Comparison of ENCODE assay signal across 37 cellular contexts in genomic region chr11:114019574-114019973, GRCh38. TPM values are rescaled to one million over a fixed set of nuclear protein-coding genes. Genes with fewer than 3 reads are reported as not detected.
"Had no signal": no experiment of that assay in that cellular context is flagged by ENCODE, and none has a peak within 500 bp of the region (broad histone marks: within the 10 kb centered on the region; RNA-seq: fewer than 3 reads in every experiment).

No MANE protein-coding gene starts in this region.

- H3K4me3 Mint-ChIP-seq: activated B cell treated with CpG ODN at 0.5 μM for 24 hours; activated CD4-positive, alpha-beta memory T cell treated with anti-CD3 and anti-CD28 coated beads, Interleukin-2, amount 10 ng/mL, durations not matched to agents 7 days and 5 days; activated CD4-positive, alpha-beta T cell treated with anti-CD3 and anti-CD28 coated beads for 36 hours; activated CD4-positive, alpha-beta T cell treated with anti-CD3 and anti-CD28 coated beads, Interleukin-2, amount 10 ng/mL, durations not matched to agents 7 days and 5 days; activated CD8-positive, alpha-beta memory T cell treated with anti-CD3 and anti-CD28 coated beads, Interleukin-2, amount 10 ng/mL, durations not matched to agents 7 days and 5 days; activated CD8-positive, alpha-beta T cell treated with anti-CD3 and anti-CD28 coated beads, Interleukin-2, amount 10 ng/mL, durations not matched to agents 7 days and 5 days; activated naive CD4-positive, alpha-beta T cell treated with anti-CD3 and anti-CD28 coated beads, Interleukin-2, amount 10 ng/mL, durations not matched to agents 7 days and 5 days; activated naive CD4-positive, alpha-beta T cell treated with anti-CD3 and anti-CD28 coated beads, Interleukin-2, amount 50 U/mL, for 24 hours; activated naive CD8-positive, alpha-beta T cell; activated naive CD8-positive, alpha-beta T cell treated with anti-CD3 and anti-CD28 coated beads, Interleukin-2, amount 10 ng/mL, durations not matched to agents 7 days and 5 days; activated naive CD8-positive, alpha-beta T cell treated with anti-CD3 and anti-CD28 coated beads, Interleukin-2, amount 50 U/mL, for 24 hours; activated T-cell treated with anti-CD3 and anti-CD28 coated beads, Interleukin-2, amount 50 U/mL, for 24 hours; brain; T-helper 1 cell treated with Interleukin-12 subunit alpha and Interleukin-12 subunit beta and Interleukin-4 antibody, amounts not matched to agents 30 μg/mL and 1 μg/mL, for 36 hours; T-helper 2 cell treated with Interferon-gamma antibody and Interleukin-4, amounts not matched to agents 5 μg/mL and 100 μg/mL, for 36 hours had no signal

- ATAC-seq: activated CD4-positive, alpha-beta T cell treated with anti-CD3 and anti-CD28 coated beads for 36 hours; activated CD4-positive, CD25-positive, alpha-beta regulatory T cell treated with anti-CD3 and anti-CD28 coated beads, Interleukin-2, amount 50 U/mL, for 24 hours; activated CD8-positive, alpha-beta memory T cell treated with anti-CD3 and anti-CD28 coated beads, Interleukin-2, amount 10 ng/mL, durations not matched to agents 7 days and 5 days; activated CD8-positive, alpha-beta T cell treated with anti-CD3 and anti-CD28 coated beads, Interleukin-2, amount 10 ng/mL, durations not matched to agents 7 days and 5 days; activated naive CD8-positive, alpha-beta T cell treated with anti-CD3 and anti-CD28 coated beads, Interleukin-2, amount 50 U/mL, for 24 hours had no signal

- H3K36me3 ChIP-seq: ascending aorta, cardiac muscle cell had no signal

- H3K9me3 ChIP-seq: ascending aorta had no signal

- H3K4me1 ChIP-seq: ascending aorta had no signal

- H3K27ac Mint-ChIP-seq: activated B cell treated with CpG ODN at 0.5 μM for 24 hours; activated CD4-positive, alpha-beta memory T cell treated with anti-CD3 and anti-CD28 coated beads, Interleukin-2, amount 10 ng/mL, durations not matched to agents 7 days and 5 days; activated CD4-positive, alpha-beta T cell treated with anti-CD3 and anti-CD28 coated beads for 36 hours; activated CD4-positive, alpha-beta T cell treated with anti-CD3 and anti-CD28 coated beads, Interleukin-2, amount 10 ng/mL, durations not matched to agents 7 days and 5 days; activated CD8-positive, alpha-beta memory T cell treated with anti-CD3 and anti-CD28 coated beads, Interleukin-2, amount 10 ng/mL, durations not matched to agents 7 days and 5 days; activated CD8-positive, alpha-beta T cell treated with anti-CD3 and anti-CD28 coated beads, Interleukin-2, amount 10 ng/mL, durations not matched to agents 7 days and 5 days; activated naive CD4-positive, alpha-beta T cell treated with anti-CD3 and anti-CD28 coated beads, Interleukin-2, amount 10 ng/mL, durations not matched to agents 7 days and 5 days; activated naive CD4-positive, alpha-beta T cell treated with anti-CD3 and anti-CD28 coated beads, Interleukin-2, amount 50 U/mL, for 24 hours; activated naive CD8-positive, alpha-beta T cell; activated naive CD8-positive, alpha-beta T cell treated with anti-CD3 and anti-CD28 coated beads, Interleukin-2, amount 10 ng/mL, durations not matched to agents 7 days and 5 days; activated naive CD8-positive, alpha-beta T cell treated with anti-CD3 and anti-CD28 coated beads, Interleukin-2, amount 50 U/mL, for 24 hours; activated T-cell treated with anti-CD3 and anti-CD28 coated beads, Interleukin-2, amount 50 U/mL, for 24 hours; activated T-helper 2 cell treated with anti-CD3 and anti-CD28 coated beads, Interferon-gamma antibody, Interleukin-2, Interleukin-4, amounts not matched to agents 10 μg/mL and 5 μg/mL and 100 μg/mL, durations not matched to agents 14 hours and 24 hours and 36 hours; brain; T-helper 1 cell treated with Interleukin-12 subunit alpha and Interleukin-12 subunit beta and Interleukin-4 antibody, amounts not matched to agents 30 μg/mL and 1 μg/mL, for 36 hours; T-helper 2 cell treated with Interferon-gamma antibody and Interleukin-4, amounts not matched to agents 5 μg/mL and 100 μg/mL, for 36 hours had no signal

- H3K27ac ChIP-seq: ascending aorta, cardiac muscle cell, VCaP had no signal

- H3K9me3 Mint-ChIP-seq: activated B cell treated with CpG ODN at 0.5 μM for 24 hours; activated CD4-positive, alpha-beta memory T cell treated with anti-CD3 and anti-CD28 coated beads, Interleukin-2, amount 10 ng/mL, durations not matched to agents 7 days and 5 days; activated CD4-positive, alpha-beta T cell treated with anti-CD3 and anti-CD28 coated beads, Interleukin-2, amount 10 ng/mL, durations not matched to agents 7 days and 5 days; activated naive CD4-positive, alpha-beta T cell treated with anti-CD3 and anti-CD28 coated beads, Interleukin-2, amount 10 ng/mL, durations not matched to agents 7 days and 5 days; activated naive CD4-positive, alpha-beta T cell treated with anti-CD3 and anti-CD28 coated beads, Interleukin-2, amount 50 U/mL, for 24 hours; activated naive CD8-positive, alpha-beta T cell treated with anti-CD3 and anti-CD28 coated beads, Interleukin-2, amount 10 ng/mL, durations not matched to agents 7 days and 5 days; activated naive CD8-positive, alpha-beta T cell treated with anti-CD3 and anti-CD28 coated beads, Interleukin-2, amount 50 U/mL, for 24 hours; activated T-cell treated with anti-CD3 and anti-CD28 coated beads, Interleukin-2, amount 50 U/mL, for 24 hours; activated T-helper 2 cell treated with anti-CD3 and anti-CD28 coated beads, Interferon-gamma antibody, Interleukin-2, Interleukin-4, amounts not matched to agents 10 μg/mL and 5 μg/mL and 100 μg/mL, durations not matched to agents 14 hours and 24 hours and 36 hours; brain; T-helper 1 cell treated with Interleukin-12 subunit alpha and Interleukin-12 subunit beta and Interleukin-4 antibody, amounts not matched to agents 30 μg/mL and 1 μg/mL, for 36 hours; T-helper 2 cell treated with Interferon-gamma antibody and Interleukin-4, amounts not matched to agents 5 μg/mL and 100 μg/mL, for 36 hours had no signal

- H3K4me3 ChIP-seq: ascending aorta, cardiac muscle cell had no signal

- H3K27me3 Mint-ChIP-seq: activated B cell treated with CpG ODN at 0.5 μM for 24 hours; activated CD4-positive, alpha-beta T cell treated with anti-CD3 and anti-CD28 coated beads for 36 hours; activated CD4-positive, alpha-beta T cell treated with anti-CD3 and anti-CD28 coated beads, Interleukin-2, amount 10 ng/mL, durations not matched to agents 7 days and 5 days; activated naive CD4-positive, alpha-beta T cell treated with anti-CD3 and anti-CD28 coated beads, Interleukin-2, amount 50 U/mL, for 24 hours; activated naive CD8-positive, alpha-beta T cell treated with anti-CD3 and anti-CD28 coated beads, Interleukin-2, amount 50 U/mL, for 24 hours; activated T-cell treated with anti-CD3 and anti-CD28 coated beads, Interleukin-2, amount 50 U/mL, for 24 hours had no signal

- H3K4me1 Mint-ChIP-seq: activated B cell treated with CpG ODN at 0.5 μM for 24 hours; activated CD4-positive, alpha-beta memory T cell treated with anti-CD3 and anti-CD28 coated beads, Interleukin-2, amount 10 ng/mL, durations not matched to agents 7 days and 5 days; activated CD4-positive, alpha-beta T cell treated with anti-CD3 and anti-CD28 coated beads for 36 hours; activated CD4-positive, alpha-beta T cell treated with anti-CD3 and anti-CD28 coated beads, Interleukin-2, amount 10 ng/mL, durations not matched to agents 7 days and 5 days; activated CD8-positive, alpha-beta memory T cell treated with anti-CD3 and anti-CD28 coated beads, Interleukin-2, amount 10 ng/mL, durations not matched to agents 7 days and 5 days; activated naive CD4-positive, alpha-beta T cell treated with anti-CD3 and anti-CD28 coated beads, Interleukin-2, amount 10 ng/mL, durations not matched to agents 7 days and 5 days; activated naive CD4-positive, alpha-beta T cell treated with anti-CD3 and anti-CD28 coated beads, Interleukin-2, amount 50 U/mL, for 24 hours; activated naive CD8-positive, alpha-beta T cell treated with anti-CD3 and anti-CD28 coated beads, Interleukin-2, amount 10 ng/mL, durations not matched to agents 7 days and 5 days; activated naive CD8-positive, alpha-beta T cell treated with anti-CD3 and anti-CD28 coated beads, Interleukin-2, amount 50 U/mL, for 24 hours had no signal

- DNase-seq: activated B cell treated with CpG ODN at 0.5 μM for 24 hours; activated CD4-positive, alpha-beta memory T cell treated with anti-CD3 and anti-CD28 coated beads, Interleukin-2, amount 10 ng/mL, durations not matched to agents 7 days and 5 days; activated CD4-positive, alpha-beta T cell treated with anti-CD3 and anti-CD28 coated beads for 1 hour; activated CD4-positive, alpha-beta T cell treated with anti-CD3 and anti-CD28 coated beads for 36 hours; activated CD4-positive, alpha-beta T cell treated with anti-CD3 and anti-CD28 coated beads for 48 hours; activated CD4-positive, alpha-beta T cell treated with anti-CD3 and anti-CD28 coated beads, Interleukin-2, amount 10 ng/mL, durations not matched to agents 7 days and 5 days; activated CD4-positive, alpha-beta T cell treated with anti-CD3 and anti-CD28 coated beads, Interleukin-2, amount 50 U/mL, for 48 hours; activated CD8-positive, alpha-beta memory T cell treated with anti-CD3 and anti-CD28 coated beads for 24 hours; activated CD8-positive, alpha-beta memory T cell treated with anti-CD3 and anti-CD28 coated beads, Interleukin-2, amount 10 ng/mL, durations not matched to agents 7 days and 5 days; activated CD8-positive, alpha-beta memory T cell treated with anti-CD3 and anti-CD28 coated beads, Interleukin-2, amount 50 U/mL, for 48 hours; activated CD8-positive, alpha-beta T cell treated with anti-CD3 and anti-CD28 coated beads, Interleukin-2, amount 10 ng/mL, durations not matched to agents 7 days and 5 days; activated effector memory CD4-positive, alpha-beta T cell treated with Interleukin-2 at 50 U/mL for 16 hours; activated gamma-delta T cell; activated naive CD4-positive, alpha-beta T cell treated with anti-CD3 and anti-CD28 coated beads, Interleukin-2, amount 10 ng/mL, durations not matched to agents 7 days and 5 days; activated naive CD4-positive, alpha-beta T cell treated with Interleukin-2 at 50 U/mL for 16 hours; activated naive CD8-positive, alpha-beta T cell treated with anti-CD3 and anti-CD28 coated beads, Interleukin-2, amount 10 ng/mL, durations not matched to agents 7 days and 5 days; activated naive CD8-positive, alpha-beta T cell treated with anti-CD3 and anti-CD28 coated beads, Interleukin-2, amount 50 U/mL, for 24 hours; activated T-cell treated with anti-CD3 and anti-CD28 coated beads, Interleukin-2, amount 50 U/mL, for 24 hours; activated T-cell treated with anti-CD3 and anti-CD28 coated beads, Interleukin-2, amount 50 U/mL, for 48 hours; amygdala; anterior cingulate cortex; central memory CD4-positive, alpha-beta T cell; T-helper 1 cell; T-helper 2 cell; T-helper 9 cell had no signal

- H3K36me3 Mint-ChIP-seq: activated CD8-positive, alpha-beta memory T cell treated with anti-CD3 and anti-CD28 coated beads, Interleukin-2, amount 10 ng/mL, durations not matched to agents 7 days and 5 days; activated naive CD4-positive, alpha-beta T cell treated with anti-CD3 and anti-CD28 coated beads, Interleukin-2, amount 10 ng/mL, durations not matched to agents 7 days and 5 days; activated naive CD4-positive, alpha-beta T cell treated with anti-CD3 and anti-CD28 coated beads, Interleukin-2, amount 50 U/mL, for 24 hours; activated naive CD8-positive, alpha-beta T cell; activated naive CD8-positive, alpha-beta T cell treated with anti-CD3 and anti-CD28 coated beads, Interleukin-2, amount 10 ng/mL, durations not matched to agents 7 days and 5 days; brain had no signal

RNA-seq across cellular contexts. Expression of gene HTR3A, which starts 44.7 kb away (rescaled TPM):
- total RNA-seq: activated CD4-positive, alpha-beta memory T cell treated with anti-CD3 and anti-CD28 coated beads, Interleukin-2, amount 10 ng/mL, durations not matched to agents 7 days and 5 days; activated CD4-positive, alpha-beta T cell treated with anti-CD3 and anti-CD28 coated beads for 36 hours; activated CD4-positive, alpha-beta T cell treated with anti-CD3 and anti-CD28 coated beads, Interleukin-2, amount 10 ng/mL, durations not matched to agents 7 days and 5 days; activated CD8-positive, alpha-beta memory T cell treated with anti-CD3 and anti-CD28 coated beads, Interleukin-2, amount 10 ng/mL, durations not matched to agents 7 days and 5 days; activated CD8-positive, alpha-beta T cell treated with anti-CD3 and anti-CD28 coated beads, Interleukin-2, amount 10 ng/mL, durations not matched to agents 7 days and 5 days; activated naive CD8-positive, alpha-beta T cell treated with anti-CD3 and anti-CD28 coated beads, Interleukin-2, amount 10 ng/mL, durations not matched to agents 7 days and 5 days; activated T-helper 2 cell treated with anti-CD3 and anti-CD28 coated beads, Interferon-gamma antibody, Interleukin-2, Interleukin-4, amounts not matched to agents 10 μg/mL and 5 μg/mL and 100 μg/mL, durations not matched to agents 14 hours and 24 hours and 36 hours; ascending aorta; bronchial epithelial cell; cerebellum had no signal
- polyA plus RNA-seq: cardiac muscle cell had no signal
